In the genomic region with DNA sequence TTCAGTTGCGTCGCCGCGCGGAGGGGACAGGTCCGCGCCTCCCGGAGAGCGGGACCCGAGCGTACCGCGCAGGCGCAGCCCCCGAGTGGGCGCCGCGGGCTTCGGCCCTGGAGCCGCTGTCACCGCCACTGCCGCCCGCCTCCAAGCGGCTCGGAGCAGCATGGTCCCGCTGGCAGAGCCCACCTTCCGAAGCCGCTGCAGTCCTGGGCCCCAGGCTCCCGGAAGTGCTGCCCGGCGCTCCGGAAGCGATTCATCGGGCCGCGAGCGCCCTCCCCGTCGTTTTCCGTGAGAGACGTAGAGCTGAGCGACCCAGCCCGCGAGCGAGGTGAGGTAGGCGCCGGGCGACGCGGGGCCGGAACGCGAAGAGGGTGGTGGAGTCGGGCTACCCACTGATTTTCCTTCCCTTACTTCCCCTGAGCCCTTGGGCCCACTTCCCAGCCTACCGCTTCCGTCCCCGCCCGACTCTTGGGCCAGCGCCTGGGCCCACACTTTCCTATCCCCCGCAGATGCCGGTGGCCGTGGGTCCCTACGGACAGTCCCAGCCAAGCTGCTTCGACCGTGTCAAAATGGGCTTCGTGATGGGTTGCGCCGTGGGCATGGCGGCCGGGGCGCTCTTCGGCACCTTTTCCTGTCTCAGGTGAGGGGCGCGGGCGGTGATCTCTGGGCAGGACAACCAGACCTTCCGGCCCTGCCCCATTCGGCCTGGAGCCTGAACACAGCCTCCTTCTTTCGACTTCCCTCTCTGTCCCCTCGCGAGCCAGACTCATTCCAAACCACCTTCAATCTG, we compare ENCODE assay signal across 1 cellular context.
TF ChIP-seq lines count a peak whose summit lies in the region.

A gene (minus strand): TSS at position 226 of the 787 bp plus-strand sequence. CDS start 64 bp downstream, at position 162.
A gene (plus strand): TSS at position 279 of the 787 bp plus-strand sequence. CDS start 228 bp downstream, at position 507.

TF ChIP-seq in IMR-90, 13 proteins besides CTCF, POLR2A, EP300 and RAD21:
- TF ChIP-seq MXI1 (IDR thresholded peaks at IDR 0.05; ENCODE audit: borderline replicate concordance, low read depth, low read length) (peak; percentile 87), MAZ (IDR thresholded peaks at IDR 0.05; ENCODE audit: borderline replicate concordance, low read depth, low read length) (peak; percentile 75; the same call in 1 of the 2 replicates)
- TF ChIP-seq, protein P1, sequence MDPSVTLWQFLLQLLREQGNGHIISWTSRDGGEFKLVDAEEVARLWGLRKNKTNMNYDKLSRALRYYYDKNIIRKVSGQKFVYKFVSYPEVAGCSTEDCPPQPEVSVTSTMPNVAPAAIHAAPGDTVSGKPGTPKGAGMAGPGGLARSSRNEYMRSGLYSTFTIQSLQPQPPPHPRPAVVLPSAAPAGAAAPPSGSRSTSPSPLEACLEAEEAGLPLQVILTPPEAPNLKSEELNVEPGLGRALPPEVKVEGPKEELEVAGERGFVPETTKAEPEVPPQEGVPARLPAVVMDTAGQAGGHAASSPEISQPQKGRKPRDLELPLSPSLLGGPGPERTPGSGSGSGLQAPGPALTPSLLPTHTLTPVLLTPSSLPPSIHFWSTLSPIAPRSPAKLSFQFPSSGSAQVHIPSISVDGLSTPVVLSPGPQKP (IDR thresholded peaks at IDR 0.05; ENCODE audit: borderline replicate concordance, low read depth, low read length) = no peak
